Comparison of ENCODE assay signal across 1 cellular context in genomic region chr17:58416396-58416795, GRCh38.
TF ChIP-seq lines count a peak whose summit lies in the region.

No MANE protein-coding gene starts in this region.

TF ChIP-seq in K562, 482 proteins besides CTCF, POLR2A, EP300 and RAD21 (continued from another document):
- TF ChIP-seq, protein P1, sequence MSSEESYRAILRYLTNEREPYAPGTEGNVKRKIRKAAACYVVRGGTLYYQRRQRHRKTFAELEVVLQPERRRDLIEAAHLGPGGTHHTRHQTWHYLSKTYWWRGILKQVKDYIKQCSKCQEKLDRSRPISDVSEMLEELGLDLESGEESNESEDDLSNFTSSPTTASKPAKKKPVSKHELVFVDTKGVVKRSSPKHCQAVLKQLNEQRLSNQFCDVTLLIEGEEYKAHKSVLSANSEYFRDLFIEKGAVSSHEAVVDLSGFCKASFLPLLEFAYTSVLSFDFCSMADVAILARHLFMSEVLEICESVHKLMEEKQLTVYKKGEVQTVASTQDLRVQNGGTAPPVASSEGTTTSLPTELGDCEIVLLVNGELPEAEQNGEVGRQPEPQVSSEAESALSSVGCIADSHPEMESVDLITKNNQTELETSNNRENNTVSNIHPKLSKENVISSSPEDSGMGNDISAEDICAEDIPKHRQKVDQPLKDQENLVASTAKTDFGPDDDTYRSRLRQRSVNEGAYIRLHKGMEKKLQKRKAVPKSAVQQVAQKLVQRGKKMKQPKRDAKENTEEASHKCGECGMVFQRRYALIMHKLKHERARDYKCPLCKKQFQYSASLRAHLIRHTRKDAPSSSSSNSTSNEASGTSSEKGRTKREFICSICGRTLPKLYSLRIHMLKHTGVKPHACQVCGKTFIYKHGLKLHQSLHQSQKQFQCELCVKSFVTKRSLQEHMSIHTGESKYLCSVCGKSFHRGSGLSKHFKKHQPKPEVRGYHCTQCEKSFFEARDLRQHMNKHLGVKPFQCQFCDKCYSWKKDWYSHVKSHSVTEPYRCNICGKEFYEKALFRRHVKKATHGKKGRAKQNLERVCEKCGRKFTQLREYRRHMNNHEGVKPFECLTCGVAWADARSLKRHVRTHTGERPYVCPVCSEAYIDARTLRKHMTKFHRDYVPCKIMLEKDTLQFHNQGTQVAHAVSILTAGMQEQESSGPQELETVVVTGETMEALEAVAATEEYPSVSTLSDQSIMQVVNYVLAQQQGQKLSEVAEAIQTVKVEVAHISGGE (CRISPR knock-in tag; IDR thresholded peaks at IDR 0.05) = no peak
- TF ChIP-seq ILF3 (IDR thresholded peaks at IDR 0.05; ENCODE audit: borderline replicate concordance) = no peak
- no peak for TF ChIP-seq RBM15 (IDR thresholded peaks at IDR 0.05; ENCODE audit: insufficient read depth, low read length)
- no peak for TF ChIP-seq ZNF696 (CRISPR knock-in tag; conservative IDR thresholded peaks at IDR 0.05)
- no peak for TF ChIP-seq ERF (CRISPR knock-in tag; IDR thresholded peaks at IDR 0.05)
- TF ChIP-seq ZNF395 (CRISPR knock-in tag; IDR thresholded peaks at IDR 0.05) = no peak
- TF ChIP-seq WHSC1 (IDR thresholded peaks at IDR 0.05; ENCODE audit: low read length) = no peak
